In the genomic region with DNA sequence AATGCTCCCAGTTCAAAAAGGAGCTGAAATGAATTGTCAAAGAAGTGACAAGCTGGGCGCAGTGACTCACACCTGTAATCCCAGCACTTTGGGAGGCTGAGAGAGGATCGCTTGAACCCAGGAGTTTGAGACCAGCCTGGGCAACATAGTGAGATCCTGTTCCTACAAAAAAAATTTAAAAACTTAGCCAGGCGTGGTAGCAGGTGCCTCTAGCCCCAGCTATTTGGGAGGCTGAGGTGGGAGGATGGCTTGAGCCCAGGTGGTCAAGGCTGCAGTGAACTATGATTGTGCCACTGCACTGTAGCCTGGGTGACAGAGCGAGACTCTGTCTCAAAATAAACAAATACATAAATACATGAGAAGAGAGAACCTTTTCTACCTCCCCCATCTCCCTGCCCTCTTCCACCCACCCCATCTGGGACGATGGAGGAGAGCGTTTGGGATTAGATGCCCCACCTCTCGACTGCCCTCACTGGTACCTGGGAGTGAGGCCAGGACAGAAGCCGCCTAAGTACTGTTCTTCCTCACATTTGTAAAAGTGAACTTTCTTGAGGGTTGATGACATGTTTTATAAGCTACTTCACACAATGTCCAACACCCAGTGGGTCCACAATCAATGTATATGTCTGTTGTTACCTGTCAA, we compare ENCODE assay signal across 12 cellular contexts. TPM values are rescaled to one million over a fixed set of nuclear protein-coding genes. Genes with fewer than 3 reads are reported as not detected.
DNase-seq lines count a peak whose midpoint lies in the region; ATAC-seq and TF ChIP-seq lines count a peak whose summit lies in the region.
"Had no signal": no experiment of that assay in that cellular context is flagged by ENCODE, and none has a peak within 500 bp of the region (broad histone marks: within the 10 kb centered on the region; RNA-seq: fewer than 3 reads in every experiment).

No MANE protein-coding gene starts in this region.

- H3K79me2 ChIP-seq in SK-N-SH (ENCODE audit: insufficient read depth) = peaks cover 71% of the 10 kb centered on the region

- no peak overlapping the region for H2AFZ ChIP-seq in SK-N-SH (ENCODE audit: low read depth)

- H3K9ac ChIP-seq in SK-N-SH = peak overlapping the region; percentile 15; the same call in 1 of the 2 replicates
- H3K9ac ChIP-seq in adipocyte (ENCODE audit: low read length) = no peak overlapping the region
- H3K9ac ChIP-seq in liver (ENCODE audit: low read depth in 1 of 2, low read length in 2 of 2) = peak overlapping the region; percentile 75 to 91
- H3K9ac ChIP-seq in subcutaneous abdominal adipose tissue (ENCODE audit: low read length in 5 of 5) = peak overlapping the region in 2 of 5 donors; percentile 51 to 64

- no peak for TF ChIP-seq RAD21 in SK-N-SH (IDR thresholded peaks at IDR 0.05; ENCODE audit: low read length)
- no peak for TF ChIP-seq RAD21 in liver (IDR thresholded peaks at IDR 0.05)

- H3F3A ChIP-seq in SK-N-SH (replicated peaks; ENCODE audit: insufficient read depth) = peaks cover 6% of the 10 kb centered on the region

- peaks cover 13% of the 10 kb centered on the region; the same call in 1 of the 2 replicates for H4K20me1 ChIP-seq in SK-N-SH (ENCODE audit: insufficient read depth)

- no peak for TF ChIP-seq EP300 in SK-N-SH (IDR thresholded peaks at IDR 0.05; ENCODE audit: borderline replicate concordance in 1 of 2, low read depth in 1 of 2, low read length in 1 of 2)

- H3K27me3 ChIP-seq in SK-N-SH (ENCODE audit: insufficient read depth) (no peaks in the 10 kb centered on the region), adipocyte (replicated peaks; ENCODE audit: control insufficient read depth, insufficient read depth, low read length) (no peaks in the 10 kb centered on the region), liver (ENCODE audit: control insufficient read depth in 4 of 4, insufficient read depth in 4 of 4, low read length in 3 of 4) (no peaks in the 10 kb centered on the region), subcutaneous abdominal adipose tissue (ENCODE audit: control insufficient read depth in 5 of 5, insufficient read depth in 4 of 5, low read length in 5 of 5) (peaks cover 0 to 15% (median 7%) of the 10 kb centered on the region in 5 donors)

- POLR2A ChIA-PET in SK-N-SH (lab: Yijun Ruan, JAX) = no interaction called here

- H3K4me1 ChIP-seq in SK-N-SH (ENCODE audit: control insufficient read depth in 1 of 2, insufficient read depth in 2 of 2, low read depth in 1 of 2, low read length in 1 of 2) (peaks cover 0 to 10% of the 10 kb centered on the region in 2 experiments; a peak in 3 of 4 replicates), adipocyte (ENCODE audit: control insufficient read depth, insufficient read depth, low read length) (peaks cover 26% of the 10 kb centered on the region), liver (ENCODE audit: control insufficient read depth in 4 of 4, insufficient read depth in 4 of 4, low read length in 3 of 4) (peaks cover 23 to 69% (median 54%) of the 10 kb centered on the region in 4 donors), subcutaneous abdominal adipose tissue (ENCODE audit: control insufficient read depth in 5 of 5, insufficient read depth in 5 of 5, low read length in 5 of 5) (peaks cover 9 to 68% (median 42%) of the 10 kb centered on the region in 5 donors)

- H3K36me3 ChIP-seq in SK-N-SH (replicated peaks in 1 of 2; ENCODE audit: control insufficient read depth in 1 of 2, insufficient read depth in 2 of 2, low read length in 1 of 2) (peaks cover 0 to 3% of the 10 kb centered on the region in 2 experiments), adipocyte (ENCODE audit: control insufficient read depth, insufficient read depth, low read length, severe bottlenecking) (no peaks in the 10 kb centered on the region), liver (ENCODE audit: control insufficient read depth in 4 of 4, insufficient read depth in 3 of 4, low read depth in 1 of 4, low read length in 3 of 4) (peaks cover 0 to 10% (median 0%) of the 10 kb centered on the region in 4 donors), subcutaneous abdominal adipose tissue (ENCODE audit: control insufficient read depth in 5 of 5, insufficient read depth in 5 of 5, low read length in 5 of 5) (peaks cover 0 to 4% (median 0%) of the 10 kb centered on the region in 5 donors)

- H3K9me2 ChIP-seq in SK-N-SH = no peaks in the 10 kb centered on the region

- ATAC-seq in SK-N-SH treated with all-trans-retinoic acid at 6 μM for 48 hours = no peak
- no peak for ATAC-seq in HG02642 (IDR thresholded peaks at IDR 0.05; ENCODE audit: poor library complexity, unreplicated experiment)

- CTCF ChIA-PET in SK-N-SH (lab: Yijun Ruan, JAX) = no interaction called here

- no peak for TF ChIP-seq CTCF in SK-N-SH (IDR thresholded peaks at IDR 0.05)
- TF ChIP-seq CTCF in liver (IDR thresholded peaks at IDR 0.05; ENCODE audit: low read depth, low read length, missing input control) = no peak

- no peak overlapping the region for H3K27ac ChIP-seq in SK-N-SH (ENCODE audit: low read depth in 2 of 2, low read length in 1 of 2)
- H3K27ac ChIP-seq in liver (ENCODE audit: low read depth in 1 of 2, low read length in 2 of 2) = peak overlapping the region; percentile 97 to 99
- H3K27ac ChIP-seq in subcutaneous abdominal adipose tissue (ENCODE audit: low read depth, low read length) = peak overlapping the region; percentile 41
- H3K27ac ChIP-seq: 22Rv1 had no signal

- peak overlapping the region; percentile 97 for H3K4me2 ChIP-seq in SK-N-SH

- H3K4me3 ChIP-seq in SK-N-SH (ENCODE audit: low read depth in 2 of 2, low read length in 1 of 2) (peak overlapping the region in 1 of 2 experiments; percentile 88; a peak in 2 of 4 replicates), adipocyte (ENCODE audit: low read length) (peak overlapping the region; percentile 64), liver (ENCODE audit: low read depth in 1 of 3, low read length in 3 of 3) (peak overlapping the region; percentile 33 to 88 (median 71)), subcutaneous abdominal adipose tissue (ENCODE audit: low read depth in 1 of 5, low read length in 5 of 5) (peak overlapping the region in 2 of 5 donors; percentile 70 to 79)

- 84% methylated on average over 8 of the region's 8 CpGs for WGBS in SK-N-SH (ENCODE audit: low lambda C conversion rate)
- WGBS in liver = 37% methylated on average over 8 of the region's 8 CpGs

- H3K9me3 ChIP-seq in SK-N-SH (no peaks in the 10 kb centered on the region), adipocyte (ENCODE audit: control insufficient read depth, low read length) (no peaks in the 10 kb centered on the region), liver (ENCODE audit: control insufficient read depth in 4 of 4, low read length in 3 of 4) (no peaks in the 10 kb centered on the region), subcutaneous abdominal adipose tissue (ENCODE audit: control insufficient read depth in 5 of 5, low read length in 5 of 5) (no peaks in the 10 kb centered on the region)

- DNase-seq in SK-N-SH (no peak), adipocyte (ENCODE audit: low read depth) (no peak), NCI-H345 treated with DMSO at 0.1 percent for 48 hours (lab: John Stamatoyannopoulos, UW; ENCODE audit: unreplicated experiment) (no peak), DMS153 treated with DMSO at 0.1 percent for 48 hours (lab: John Stamatoyannopoulos, UW; ENCODE audit: unreplicated experiment) (no peak)
- DNase-seq: anterior cingulate cortex, kidney glomerular epithelial cell, MM.1S had no signal

TF ChIP-seq in SK-N-SH, 30 proteins besides CTCF, POLR2A, EP300 and RAD21 (continues in another document):
- TF ChIP-seq GATA2 (CRISPR knock-in tag; IDR thresholded peaks at IDR 0.05) (no peak), GABPA (IDR thresholded peaks at IDR 0.05; ENCODE audit: low read depth) (no peak), CHD2 (IDR thresholded peaks at IDR 0.05; ENCODE audit: low read length, partially characterized antibody) (no peak)
- TF ChIP-seq, protein P1, sequence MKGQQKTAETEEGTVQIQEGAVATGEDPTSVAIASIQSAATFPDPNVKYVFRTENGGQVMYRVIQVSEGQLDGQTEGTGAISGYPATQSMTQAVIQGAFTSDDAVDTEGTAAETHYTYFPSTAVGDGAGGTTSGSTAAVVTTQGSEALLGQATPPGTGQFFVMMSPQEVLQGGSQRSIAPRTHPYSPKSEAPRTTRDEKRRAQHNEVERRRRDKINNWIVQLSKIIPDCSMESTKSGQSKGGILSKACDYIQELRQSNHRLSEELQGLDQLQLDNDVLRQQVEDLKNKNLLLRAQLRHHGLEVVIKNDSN (IDR thresholded peaks at IDR 0.05; ENCODE audit: borderline replicate concordance, low read depth) = no peak

TF ChIP-seq in SK-N-SH treated with all-trans-retinoic acid at 6 μM for 48 hours, 23 proteins besides CTCF, POLR2A, EP300 and RAD21 (continues in another document):
- TF ChIP-seq, protein P2, sequence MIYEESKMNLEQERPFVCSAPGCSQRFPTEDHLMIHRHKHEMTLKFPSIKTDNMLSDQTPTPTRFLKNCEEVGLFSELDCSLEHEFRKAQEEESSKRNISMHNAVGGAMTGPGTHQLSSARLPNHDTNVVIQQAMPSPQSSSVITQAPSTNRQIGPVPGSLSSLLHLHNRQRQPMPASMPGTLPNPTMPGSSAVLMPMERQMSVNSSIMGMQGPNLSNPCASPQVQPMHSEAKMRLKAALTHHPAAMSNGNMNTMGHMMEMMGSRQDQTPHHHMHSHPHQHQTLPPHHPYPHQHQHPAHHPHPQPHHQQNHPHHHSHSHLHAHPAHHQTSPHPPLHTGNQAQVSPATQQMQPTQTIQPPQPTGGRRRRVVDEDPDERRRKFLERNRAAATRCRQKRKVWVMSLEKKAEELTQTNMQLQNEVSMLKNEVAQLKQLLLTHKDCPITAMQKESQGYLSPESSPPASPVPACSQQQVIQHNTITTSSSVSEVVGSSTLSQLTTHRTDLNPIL (CRISPR knock-in tag; IDR thresholded peaks at IDR 0.05; ENCODE audit: low read depth) = no peak

TF ChIP-seq in liver, 16 proteins besides CTCF, POLR2A, EP300 and RAD21 (continues in another document):
- TF ChIP-seq HNF4G (IDR thresholded peaks at IDR 0.05) (no peak), FOXA2 (IDR thresholded peaks at IDR 0.05) (no peak), TAF1 (conservative IDR thresholded peaks at IDR 0.05) (no peak), SP1 (IDR thresholded peaks at IDR 0.05) (no peak), GABPA (IDR thresholded peaks at IDR 0.05 in 1 of 2, conservative IDR thresholded peaks at IDR 0.05 in 1 of 2) (no peak)

RNA-seq across cellular contexts. Expression of gene IL4R, which starts 2.4 kb away (rescaled TPM):
- polyA plus RNA-seq in SK-N-SH (2012; rRNA removed) (16.1 and 16.4 TPM in 2 replicates), liver (10 to 100 TPM; 15.5 to 41.8 TPM)
- 7.9 and 11.4 TPM in 2 replicates for polyA plus RNA-seq in SK-N-SH (2012; cell fraction: cytosol; rRNA removed)
- 28.8 and 28.9 TPM in 2 replicates for polyA plus RNA-seq in SK-N-SH (2012; cell fraction: nucleus; rRNA removed)
- 10 to 100 TPM; 18.0 to 61.9 TPM for total RNA-seq in liver

RNA-seq across cellular contexts. Expression of gene NSMCE1, which starts 47.6 kb away (rescaled TPM):
- polyA plus RNA-seq in SK-N-SH (2012; rRNA removed) = 37.9 and 39.8 TPM in 2 replicates
- polyA plus RNA-seq in SK-N-SH (2012; cell fraction: cytosol; rRNA removed) = 45.3 and 46.1 TPM in 2 replicates
- polyA plus RNA-seq in SK-N-SH (2012; cell fraction: nucleus; rRNA removed) = 20.5 and 24.4 TPM in 2 replicates
- total RNA-seq in liver = 10 to 100 TPM; 16.5 to 16.6 TPM
- 10 to 100 TPM; 26.9 to 39.0 TPM for polyA plus RNA-seq in liver

Comparison
In these comparisons a context has a peak if more than half of its experiments do, and no peak if none do; other contexts are left out.
1. H3K27ac ChIP-seq: peak in liver (2 of 2) and subcutaneous abdominal adipose tissue (single experiment); none in SK-N-SH (0 of 2).